Comparison of ENCODE assay signal across 8 cellular contexts in genomic region chr4:16026155-16026761, GRCh38. TPM values are rescaled to one million over a fixed set of nuclear protein-coding genes. Genes with fewer than 3 reads are reported as not detected.
DNase-seq lines count a peak whose midpoint lies in the region; ATAC-seq and TF ChIP-seq lines count a peak whose summit lies in the region.

No MANE protein-coding gene starts in this region.

- no peaks in the 10 kb centered on the region for H3K9me2 ChIP-seq in OCI-LY7 (ENCODE audit: insufficient read depth, low read length)

- no TSS peak for BruUV-seq in OCI-LY7 (replicated peaks; lab: Mats Ljungman, UMichigan)

- no peaks in the 10 kb centered on the region for H3K27me3 ChIP-seq in dorsolateral prefrontal cortex

- H3K79me2 ChIP-seq in OCI-LY7 (ENCODE audit: insufficient read depth, low read depth, low read length), result no peaks in the 10 kb centered on the region

- intact Hi-C loops in OCI-LY7 (cut with micrococcal nuclease; ENCODE audit: unreplicated experiment), result loop anchor here (1.0 to 5.0 kb wide), 3 partner anchors 179 to 416 kb away; no protein-coding TSS in a partner anchor
- intact Hi-C loops in dorsolateral prefrontal cortex (cut with DNase I), result loop anchor here (2.0 to 5.0 kb wide), 4 partner anchors 171 to 239 kb away; no protein-coding TSS in a partner anchor

- no peaks in the 10 kb centered on the region for H3K4me1 ChIP-seq in OCI-LY7 (ENCODE audit: insufficient read depth, low read length, poor library complexity, severe bottlenecking)

- CTCF ChIA-PET in OCI-LY7 (lab: Charles Lee; ENCODE audit: unreplicated experiment), result no interaction called here

- peak; percentile 63 for TF ChIP-seq CTCF in HFF-Myc (IDR thresholded peaks at IDR 0.05; ENCODE audit: low read depth, low read length, missing control alignments)
- peak; percentile 99 for TF ChIP-seq CTCF in OCI-LY7 (conservative IDR thresholded peaks at IDR 0.05; ENCODE audit: low read length)
- peak; percentile 66 to 99 (median 94) for TF ChIP-seq CTCF in dorsolateral prefrontal cortex (IDR thresholded peaks at IDR 0.05 in 54 of 56, conservative IDR thresholded peaks at IDR 0.05 in 2 of 56; ENCODE audit: low read depth in 1 of 56, partially characterized antibody in 56 of 56)

- no peak overlapping the region for H3K4me3 ChIP-seq in HFF-Myc (replicated peaks; ENCODE audit: low read depth, low read length)
- no peak overlapping the region for H3K4me3 ChIP-seq in OCI-LY7 (ENCODE audit: low read depth, low read length, poor library complexity, severe bottlenecking)
- peak overlapping the region in 25 of 59 donors; percentile 2 to 50 (median 21) for H3K4me3 ChIP-seq in dorsolateral prefrontal cortex

- H3K36me3 ChIP-seq in OCI-LY7 (ENCODE audit: insufficient read depth, low read length), result no peaks in the 10 kb centered on the region

- no peaks in the 10 kb centered on the region for H4K20me1 ChIP-seq in OCI-LY7 (ENCODE audit: insufficient read depth, low read length)

- DNase-seq in NCI-H510A treated with DMSO at 0.1 percent for 48 hours (lab: John Stamatoyannopoulos, UW) (peak; percentile 18), NCI-H510A (lab: John Stamatoyannopoulos, UW) (no peak), HFF-Myc (ENCODE audit: extremely low read depth, low read depth) (no peak), OCI-LY7 (ENCODE audit: low spot score) (peak; percentile 80), dorsolateral prefrontal cortex (peak in 1 of 10 donors; percentile 21), middle frontal gyrus (ENCODE audit: extremely low spot score, low spot score) (peak; percentile 53), cerebellar nuclear complex (lab: John Stamatoyannopoulos, UW) (no peak)

- ATAC-seq in GM21825 (IDR thresholded peaks at IDR 0.05; ENCODE audit: unreplicated experiment), result no peak

- POLR2A ChIA-PET in OCI-LY7 (lab: Charles Lee), result no interaction called here

- H3K27ac ChIP-seq in OCI-LY7 (ENCODE audit: low read depth, low read length, poor library complexity, severe bottlenecking), result no peak overlapping the region
- peak overlapping the region in 1 of 59 donors; percentile 22 for H3K27ac ChIP-seq in dorsolateral prefrontal cortex

- H3K9me3 ChIP-seq in OCI-LY7 (ENCODE audit: low read length), result no peaks in the 10 kb centered on the region

- H2AFZ ChIP-seq in OCI-LY7 (ENCODE audit: low read length), result no peak overlapping the region

- H3K4me2 ChIP-seq in OCI-LY7 (ENCODE audit: low read length), result no peak overlapping the region

RNA-seq across cellular contexts. Expression of gene PROM1, which starts 57.6 kb away (rescaled TPM):
- total RNA-seq in OCI-LY7 (2014; rRNA removed; shearing (Covaris generic)), result not detected in 2 replicates
- not detected in 2 replicates for total RNA-seq in OCI-LY7 (2022)
- total RNA-seq in dorsolateral prefrontal cortex, result 10 to 100 TPM in 11 of 120 experiments, 1 to 10 TPM in 109; 2.2 to 15.3 (median 5.7) TPM

Comparison
In these comparisons a context has a peak if more than half of its experiments do, and no peak if none do; other contexts are left out.
1. DNase-seq: peak in NCI-H510A treated with DMSO at 0.1 percent for 48 hours (single experiment), OCI-LY7 (single experiment) and middle frontal gyrus (single experiment); none in NCI-H510A (single experiment), HFF-Myc (single experiment) and cerebellar nuclear complex (0 of 2).
2. Peak in every context shown above with its lines, with median percentiles within 50 percentile points of each other: CTCF ChIP-seq.